Comparison of ENCODE assay signal across 29 cellular contexts in the genomic region with DNA sequence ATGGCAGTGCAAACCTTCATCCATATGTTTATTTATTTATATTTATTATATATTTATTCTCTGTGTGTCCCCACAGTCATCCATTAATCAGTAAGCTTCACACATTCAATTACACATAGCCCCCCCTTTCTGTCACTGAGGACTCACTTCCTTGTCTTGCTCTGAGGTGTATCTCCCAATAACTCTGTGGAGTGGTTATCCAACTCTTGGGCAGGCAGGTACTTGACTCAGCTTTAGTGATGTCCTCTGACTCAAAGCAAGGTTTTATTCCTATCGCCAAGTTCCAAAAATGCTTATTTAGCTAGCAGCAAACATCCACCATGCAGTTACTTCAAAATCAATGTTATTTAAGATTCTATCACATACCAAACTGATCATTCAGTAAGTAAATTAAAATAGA.
"Had no signal": no experiment of that assay in that cellular context is flagged by ENCODE, and none has a peak within 500 bp of the region (broad histone marks: within the 10 kb centered on the region; RNA-seq: fewer than 3 reads in every experiment).

No MANE protein-coding gene starts in this region.

- DNase-seq: activated CD4-positive, alpha-beta memory T cell treated with anti-CD3 and anti-CD28 coated beads for 36 hours; activated CD4-positive, alpha-beta T cell treated with anti-CD3 and anti-CD28 coated beads for 36 hours; activated CD4-positive, alpha-beta T cell treated with anti-CD3 and anti-CD28 coated beads, Interleukin-2, amount 10 ng/mL, durations not matched to agents 24 days and 14 days; activated CD4-positive, CD25-positive, alpha-beta regulatory T cell; activated CD4-positive, CD25-positive, alpha-beta regulatory T cell treated with anti-CD3 and anti-CD28 coated beads, Interleukin-2, amount 50 U/mL, for 72 hours; activated CD8-positive, alpha-beta memory T cell treated with anti-CD3 and anti-CD28 coated beads, Interleukin-2, amount 10 ng/mL, durations not matched to agents 7 days and 5 days; activated CD8-positive, alpha-beta memory T cell treated with anti-CD3 and anti-CD28 coated beads, Interleukin-2, amount 50 U/mL, for 4 hours; activated CD8-positive, alpha-beta T cell treated with anti-CD3 and anti-CD28 coated beads, Interleukin-2, amount 10 ng/mL, durations not matched to agents 7 days and 5 days; activated effector memory CD4-positive, alpha-beta T cell treated with anti-CD3 and anti-CD28 coated beads, Interleukin-2, amount 50 U/mL, for 16 hours; activated naive CD4-positive, alpha-beta T cell treated with anti-CD3 and anti-CD28 coated beads for 36 hours; activated naive CD8-positive, alpha-beta T cell treated with anti-CD3 and anti-CD28 coated beads for 36 hours; activated naive CD8-positive, alpha-beta T cell treated with anti-CD3 and anti-CD28 coated beads, Interleukin-2, amount 50 U/mL, for 24 hours; activated T-cell treated with anti-CD3 and anti-CD28 coated beads, Interleukin-2, amount 50 U/mL, for 1 hour; activated T-cell treated with anti-CD3 and anti-CD28 coated beads, Interleukin-2, amount 50 U/mL, for 48 hours; adrenal gland; amygdala; aorta; caudate nucleus; colonic mucosa; effector CD8-positive, alpha-beta T cell; erythroblast; foreskin melanocyte; heart right ventricle; T-helper 2 cell had no signal

- H3K9me3 ChIP-seq: adrenal gland, colonic mucosa, esophagus muscularis mucosa, gastroesophageal sphincter, heart right ventricle had no signal

- H3K4me1 ChIP-seq: adrenal gland, colonic mucosa, esophagus muscularis mucosa, gastroesophageal sphincter had no signal

- H3K79me2 ChIP-seq: hepatocyte had no signal

- ATAC-seq: activated CD4-positive, alpha-beta T cell treated with anti-CD3 and anti-CD28 coated beads for 36 hours; activated CD8-positive, alpha-beta memory T cell treated with anti-CD3 and anti-CD28 coated beads, Interleukin-2, amount 10 ng/mL, durations not matched to agents 7 days and 5 days; activated CD8-positive, alpha-beta T cell treated with anti-CD3 and anti-CD28 coated beads, Interleukin-2, amount 10 ng/mL, durations not matched to agents 7 days and 5 days; activated naive CD8-positive, alpha-beta T cell treated with anti-CD3 and anti-CD28 coated beads, Interleukin-2, amount 50 U/mL, for 24 hours; gastroesophageal sphincter; heart right ventricle had no signal

- H3K4me3 ChIP-seq: adrenal gland, colonic mucosa, esophagus muscularis mucosa, gastroesophageal sphincter, heart right ventricle, hepatocyte had no signal

- H3K27me3 ChIP-seq: colonic mucosa, gastroesophageal sphincter, hepatocyte had no signal

- H3K36me3 ChIP-seq: adrenal gland, colonic mucosa, esophagus muscularis mucosa, gastroesophageal sphincter, heart right ventricle had no signal

- FAIRE-seq: endometrium, endothelial cell of umbilical vein had no signal

- H3K27ac ChIP-seq: adrenal gland, colonic mucosa, esophagus muscularis mucosa, gastroesophageal sphincter, heart right ventricle, hepatocyte had no signal

- H3K4me2 ChIP-seq: hepatocyte had no signal

- H2AFZ ChIP-seq: hepatocyte had no signal
